ENCODE assay signal across 11 cellular contexts in the genomic region with DNA sequence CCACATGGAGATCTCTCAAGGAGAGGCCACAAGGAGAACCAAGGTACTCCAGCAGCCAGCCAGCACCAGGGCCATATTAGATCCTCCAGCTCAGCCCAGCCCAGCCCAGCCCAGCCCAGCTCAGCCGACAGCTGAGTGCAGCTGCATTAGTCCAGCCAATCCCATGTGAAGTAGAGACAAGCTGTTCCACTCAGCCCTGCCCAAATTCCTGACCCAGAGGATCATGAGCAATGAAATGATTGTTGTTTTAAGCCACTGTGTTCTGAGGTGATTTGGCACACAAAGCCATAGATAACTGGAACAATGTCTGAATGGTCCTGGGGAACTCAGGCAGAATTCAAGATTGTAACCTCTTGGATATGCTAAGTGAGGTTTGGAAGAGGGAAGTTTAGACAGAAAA. TPM values are rescaled to one million over a fixed set of nuclear protein-coding genes. Genes with fewer than 3 reads are reported as not detected.
DNase-seq lines count a peak whose midpoint lies in the region; FAIRE-seq and TF ChIP-seq lines count a peak whose summit lies in the region.
"Had no signal": no experiment of that assay in that cellular context is flagged by ENCODE, and none has a peak within 500 bp of the region (broad histone marks: within the 10 kb centered on the region; RNA-seq: fewer than 3 reads in every experiment).

No MANE protein-coding gene starts in this region.

- H3K4me1 ChIP-seq in kidney (ENCODE audit: control insufficient read depth in 1 of 2, insufficient read depth in 1 of 2, low read depth in 1 of 2, low read length in 2 of 2) (peaks cover 28 to 46% of the 10 kb centered on the region in 2 donors), small intestine (ENCODE audit: control insufficient read depth in 2 of 2, insufficient read depth in 1 of 2, low read depth in 1 of 2, low read length in 1 of 2) (peaks cover 4 to 11% of the 10 kb centered on the region in 2 donors)

- H3K27ac ChIP-seq in brain microvascular endothelial cell (peak overlapping the region; percentile 49), kidney (ENCODE audit: low read depth in 2 of 2, low read length in 2 of 2) (no peak overlapping the region), small intestine (ENCODE audit: low read depth in 1 of 2, low read length in 1 of 2) (peak overlapping the region; percentile 71 to 85)

- H3K4me3 ChIP-seq in brain microvascular endothelial cell (ENCODE audit: low read depth, low read length) = no peak overlapping the region
- H3K4me3 ChIP-seq in kidney (ENCODE audit: low read length in 2 of 2) = no peak overlapping the region
- H3K4me3 ChIP-seq in small intestine (ENCODE audit: low read depth in 1 of 2, low read length in 2 of 2) = no peak overlapping the region

- H3K9me3 ChIP-seq in kidney (ENCODE audit: control insufficient read depth in 1 of 2, low read length in 2 of 2) (no peaks in the 10 kb centered on the region), small intestine (ENCODE audit: control insufficient read depth, low read depth) (no peaks in the 10 kb centered on the region)

- H3K9ac ChIP-seq in kidney (ENCODE audit: low read length in 2 of 2) = no peak overlapping the region

- TF ChIP-seq CTCF in brain microvascular endothelial cell (IDR thresholded peaks at IDR 0.05; ENCODE audit: low read depth, low read length, missing control alignments) (no peak), kidney (IDR thresholded peaks at IDR 0.05; ENCODE audit: borderline replicate concordance, extremely low read depth, insufficient read depth) (no peak)

- intact Hi-C loops in kidney (cut with DNase I) = no loop called here

- H3K27me3 ChIP-seq in brain microvascular endothelial cell (replicated peaks) (no peaks in the 10 kb centered on the region), small intestine (ENCODE audit: control insufficient read depth in 2 of 2, insufficient read depth in 2 of 2, low read length in 2 of 2) (no peaks in the 10 kb centered on the region)

- no peak for FAIRE-seq in kidney (lab: Jason Lieb, UNC)
- FAIRE-seq in small intestine (lab: Jason Lieb, UNC) = no peak

- 0 to 26% (median 8%) methylated on average over 1 of the region's 1 CpG for WGBS in small intestine, 3 donors

- DNase-seq in HT1080 (ENCODE audit: low read depth) = peak; percentile 28
- peak; percentile 88 for DNase-seq in brain microvascular endothelial cell
- DNase-seq in kidney = peak; percentile 86
- peak; percentile 93 for DNase-seq in small intestine
- DNase-seq in activated CD4-positive, alpha-beta T cell treated with anti-CD3 and anti-CD28 coated beads for 4 hours = no peak
- no peak for DNase-seq in GOT3 (lab: John Stamatoyannopoulos, UW)
- DNase-seq in dedifferentiated amniotic fluid mesenchymal stem cell (ENCODE audit: extremely low spot score) = no peak
- DNase-seq in T-helper 1 cell = no peak
- DNase-seq: activated naive CD8-positive, alpha-beta T cell treated with anti-CD3 and anti-CD28 coated beads, Interleukin-2, amount 10 ng/mL, durations not matched to agents 7 days and 5 days; NCI-H2081 had no signal

- H3K36me3 ChIP-seq in brain microvascular endothelial cell (replicated peaks) = no peaks in the 10 kb centered on the region
- H3K36me3 ChIP-seq in kidney (ENCODE audit: control insufficient read depth in 1 of 2, insufficient read depth in 2 of 2, low read length in 2 of 2) = no peaks in the 10 kb centered on the region
- H3K36me3 ChIP-seq in small intestine (ENCODE audit: control insufficient read depth in 2 of 2, insufficient read depth in 2 of 2, low read length in 2 of 2) = no peaks in the 10 kb centered on the region

- in situ Hi-C loops in brain microvascular endothelial cell (cut with HindIII; ENCODE audit: low pct_ligation_motif_present, low sequenced_read_pairs) = no loop called here

RNA-seq across cellular contexts. Expression of a gene that starts 59.5 kb away (rescaled TPM):
- 0.32 and 0.57 TPM in 2 replicates for total RNA-seq in HT1080 (2014; rRNA removed; shearing (Covaris generic))
- 2.1 and 2.6 TPM in 2 replicates for polyA plus RNA-seq in HT1080 (2015; cell fraction: cytosol; rRNA removed)
- polyA plus RNA-seq in HT1080 (2015; cell fraction: nucleus; rRNA removed) = 1.6 and 1.9 TPM in 2 replicates
- 8.7 TPM for total RNA-seq in kidney
- polyA plus RNA-seq in kidney (ENCODE audit: insufficient read depth, low read depth, low replicate concordance) (3.3 TPM), small intestine (10 to 100 TPM in 1 of 3 donors, 1 to 10 TPM in 2; 4.9 to 16.8 (median 6.5) TPM)
- total RNA-seq: activated naive CD8-positive, alpha-beta T cell treated with anti-CD3 and anti-CD28 coated beads, Interleukin-2, amount 10 ng/mL, durations not matched to agents 7 days and 5 days; T-helper 2 cell treated with Interferon-gamma antibody and Interleukin-4, amounts not matched to agents 100 ng/mL and 5 ng/mL, for 36 hours had no signal

Comparison
In these comparisons a context has a peak if more than half of its experiments do, and no peak if none do; other contexts are left out.
1. DNase-seq: peak in HT1080 (single experiment), brain microvascular endothelial cell (single experiment), kidney (single experiment) and small intestine (single experiment); none in activated CD4-positive, alpha-beta T cell treated with anti-CD3 and anti-CD28 coated beads for 4 hours (0 of 2), GOT3 (single experiment), dedifferentiated amniotic fluid mesenchymal stem cell (single experiment) and T-helper 1 cell (0 of 5).
2. H3K27ac ChIP-seq: peak in brain microvascular endothelial cell (single experiment) and small intestine (2 of 2); none in kidney (0 of 2).